ENCODE assay signal across 12 cellular contexts in genomic region chr7:122284608-122285007, GRCh38. TPM values are rescaled to one million over a fixed set of nuclear protein-coding genes. Genes with fewer than 3 reads are reported as not detected.
"Had no signal": no experiment of that assay in that cellular context is flagged by ENCODE, and none has a peak within 500 bp of the region (broad histone marks: within the 10 kb centered on the region; RNA-seq: fewer than 3 reads in every experiment).

No MANE protein-coding gene starts in this region.

RNA-seq across cellular contexts. Expression of gene FEZF1, which starts 19.9 kb away (rescaled TPM):
- total RNA-seq: body of pancreas; cardiac muscle cell; cerebellum; esophagus mucosa; gastrocnemius medialis; left cardiac atrium; liver; natural killer cell treated with Interleukin-12 subunit alpha and Interleukin-12 subunit beta and Interleukin-15 and Interleukin-18, amount 100 ng/mL, for 72 hours; occipital lobe; sigmoid colon; transverse colon; uterus had no signal
- polyA plus RNA-seq: cardiac muscle cell, liver, sigmoid colon had no signal
